ENCODE assay signal across 1 cellular context in genomic region chr2:88139203-88139702, GRCh38.
TF ChIP-seq lines count a peak whose summit lies in the region.

No MANE protein-coding gene starts in this region.

TF ChIP-seq in HepG2, 621 proteins besides CTCF, POLR2A, EP300 and RAD21 (continued from another document and continues in another):
- TF ChIP-seq, protein P1, sequence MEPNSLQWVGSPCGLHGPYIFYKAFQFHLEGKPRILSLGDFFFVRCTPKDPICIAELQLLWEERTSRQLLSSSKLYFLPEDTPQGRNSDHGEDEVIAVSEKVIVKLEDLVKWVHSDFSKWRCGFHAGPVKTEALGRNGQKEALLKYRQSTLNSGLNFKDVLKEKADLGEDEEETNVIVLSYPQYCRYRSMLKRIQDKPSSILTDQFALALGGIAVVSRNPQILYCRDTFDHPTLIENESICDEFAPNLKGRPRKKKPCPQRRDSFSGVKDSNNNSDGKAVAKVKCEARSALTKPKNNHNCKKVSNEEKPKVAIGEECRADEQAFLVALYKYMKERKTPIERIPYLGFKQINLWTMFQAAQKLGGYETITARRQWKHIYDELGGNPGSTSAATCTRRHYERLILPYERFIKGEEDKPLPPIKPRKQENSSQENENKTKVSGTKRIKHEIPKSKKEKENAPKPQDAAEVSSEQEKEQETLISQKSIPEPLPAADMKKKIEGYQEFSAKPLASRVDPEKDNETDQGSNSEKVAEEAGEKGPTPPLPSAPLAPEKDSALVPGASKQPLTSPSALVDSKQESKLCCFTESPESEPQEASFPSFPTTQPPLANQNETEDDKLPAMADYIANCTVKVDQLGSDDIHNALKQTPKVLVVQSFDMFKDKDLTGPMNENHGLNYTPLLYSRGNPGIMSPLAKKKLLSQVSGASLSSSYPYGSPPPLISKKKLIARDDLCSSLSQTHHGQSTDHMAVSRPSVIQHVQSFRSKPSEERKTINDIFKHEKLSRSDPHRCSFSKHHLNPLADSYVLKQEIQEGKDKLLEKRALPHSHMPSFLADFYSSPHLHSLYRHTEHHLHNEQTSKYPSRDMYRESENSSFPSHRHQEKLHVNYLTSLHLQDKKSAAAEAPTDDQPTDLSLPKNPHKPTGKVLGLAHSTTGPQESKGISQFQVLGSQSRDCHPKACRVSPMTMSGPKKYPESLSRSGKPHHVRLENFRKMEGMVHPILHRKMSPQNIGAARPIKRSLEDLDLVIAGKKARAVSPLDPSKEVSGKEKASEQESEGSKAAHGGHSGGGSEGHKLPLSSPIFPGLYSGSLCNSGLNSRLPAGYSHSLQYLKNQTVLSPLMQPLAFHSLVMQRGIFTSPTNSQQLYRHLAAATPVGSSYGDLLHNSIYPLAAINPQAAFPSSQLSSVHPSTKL (CRISPR knock-in tag; IDR thresholded peaks at IDR 0.05) = peak; percentile 97
- TF ChIP-seq, protein P2, sequence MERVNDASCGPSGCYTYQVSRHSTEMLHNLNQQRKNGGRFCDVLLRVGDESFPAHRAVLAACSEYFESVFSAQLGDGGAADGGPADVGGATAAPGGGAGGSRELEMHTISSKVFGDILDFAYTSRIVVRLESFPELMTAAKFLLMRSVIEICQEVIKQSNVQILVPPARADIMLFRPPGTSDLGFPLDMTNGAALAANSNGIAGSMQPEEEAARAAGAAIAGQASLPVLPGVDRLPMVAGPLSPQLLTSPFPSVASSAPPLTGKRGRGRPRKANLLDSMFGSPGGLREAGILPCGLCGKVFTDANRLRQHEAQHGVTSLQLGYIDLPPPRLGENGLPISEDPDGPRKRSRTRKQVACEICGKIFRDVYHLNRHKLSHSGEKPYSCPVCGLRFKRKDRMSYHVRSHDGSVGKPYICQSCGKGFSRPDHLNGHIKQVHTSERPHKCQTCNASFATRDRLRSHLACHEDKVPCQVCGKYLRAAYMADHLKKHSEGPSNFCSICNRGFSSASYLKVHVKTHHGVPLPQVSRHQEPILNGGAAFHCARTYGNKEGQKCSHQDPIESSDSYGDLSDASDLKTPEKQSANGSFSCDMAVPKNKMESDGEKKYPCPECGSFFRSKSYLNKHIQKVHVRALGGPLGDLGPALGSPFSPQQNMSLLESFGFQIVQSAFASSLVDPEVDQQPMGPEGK (CRISPR knock-in tag; IDR thresholded peaks at IDR 0.05) = peak; percentile 77
- no peak for TF ChIP-seq ZNF713 (CRISPR knock-in tag; IDR thresholded peaks at IDR 0.05)
- TF ChIP-seq, protein P3, sequence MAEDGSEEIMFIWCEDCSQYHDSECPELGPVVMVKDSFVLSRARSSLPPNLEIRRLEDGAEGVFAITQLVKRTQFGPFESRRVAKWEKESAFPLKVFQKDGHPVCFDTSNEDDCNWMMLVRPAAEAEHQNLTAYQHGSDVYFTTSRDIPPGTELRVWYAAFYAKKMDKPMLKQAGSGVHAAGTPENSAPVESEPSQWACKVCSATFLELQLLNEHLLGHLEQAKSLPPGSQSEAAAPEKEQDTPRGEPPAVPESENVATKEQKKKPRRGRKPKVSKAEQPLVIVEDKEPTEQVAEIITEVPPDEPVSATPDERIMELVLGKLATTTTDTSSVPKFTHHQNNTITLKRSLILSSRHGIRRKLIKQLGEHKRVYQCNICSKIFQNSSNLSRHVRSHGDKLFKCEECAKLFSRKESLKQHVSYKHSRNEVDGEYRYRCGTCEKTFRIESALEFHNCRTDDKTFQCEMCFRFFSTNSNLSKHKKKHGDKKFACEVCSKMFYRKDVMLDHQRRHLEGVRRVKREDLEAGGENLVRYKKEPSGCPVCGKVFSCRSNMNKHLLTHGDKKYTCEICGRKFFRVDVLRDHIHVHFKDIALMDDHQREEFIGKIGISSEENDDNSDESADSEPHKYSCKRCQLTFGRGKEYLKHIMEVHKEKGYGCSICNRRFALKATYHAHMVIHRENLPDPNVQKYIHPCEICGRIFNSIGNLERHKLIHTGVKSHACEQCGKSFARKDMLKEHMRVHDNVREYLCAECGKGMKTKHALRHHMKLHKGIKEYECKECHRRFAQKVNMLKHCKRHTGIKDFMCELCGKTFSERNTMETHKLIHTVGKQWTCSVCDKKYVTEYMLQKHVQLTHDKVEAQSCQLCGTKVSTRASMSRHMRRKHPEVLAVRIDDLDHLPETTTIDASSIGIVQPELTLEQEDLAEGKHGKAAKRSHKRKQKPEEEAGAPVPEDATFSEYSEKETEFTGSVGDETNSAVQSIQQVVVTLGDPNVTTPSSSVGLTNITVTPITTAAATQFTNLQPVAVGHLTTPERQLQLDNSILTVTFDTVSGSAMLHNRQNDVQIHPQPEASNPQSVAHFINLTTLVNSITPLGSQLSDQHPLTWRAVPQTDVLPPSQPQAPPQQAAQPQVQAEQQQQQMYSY (CRISPR knock-in tag; IDR thresholded peaks at IDR 0.05) = no peak
- TF ChIP-seq HOXA3 (CRISPR knock-in tag; IDR thresholded peaks at IDR 0.05) = peak; percentile 85
- no peak for TF ChIP-seq SP2 (CRISPR knock-in tag; IDR thresholded peaks at IDR 0.05)
- TF ChIP-seq NONO (IDR thresholded peaks at IDR 0.05) = no peak
- TF ChIP-seq NONO (CRISPR knock-in tag; conservative IDR thresholded peaks at IDR 0.05) = no peak; the same call in 1 of the 2 replicates
- TF ChIP-seq ZBTB7B (CRISPR knock-in tag; IDR thresholded peaks at IDR 0.05) = peak; percentile 85
- peak; percentile 87 for TF ChIP-seq NCOR1 (IDR thresholded peaks at IDR 0.05; ENCODE audit: borderline replicate concordance, low read length)
- peak in 1 of 2 experiments; percentile 84; a peak in 2 of 4 replicates for TF ChIP-seq ATF4 (CRISPR knock-in tag; IDR thresholded peaks at IDR 0.05)
- peak; percentile 83 for TF ChIP-seq ZNF574 (CRISPR knock-in tag; IDR thresholded peaks at IDR 0.05)
- peak; percentile 99 for TF ChIP-seq PPARG (CRISPR knock-in tag; conservative IDR thresholded peaks at IDR 0.05)
- TF ChIP-seq, protein P4, sequence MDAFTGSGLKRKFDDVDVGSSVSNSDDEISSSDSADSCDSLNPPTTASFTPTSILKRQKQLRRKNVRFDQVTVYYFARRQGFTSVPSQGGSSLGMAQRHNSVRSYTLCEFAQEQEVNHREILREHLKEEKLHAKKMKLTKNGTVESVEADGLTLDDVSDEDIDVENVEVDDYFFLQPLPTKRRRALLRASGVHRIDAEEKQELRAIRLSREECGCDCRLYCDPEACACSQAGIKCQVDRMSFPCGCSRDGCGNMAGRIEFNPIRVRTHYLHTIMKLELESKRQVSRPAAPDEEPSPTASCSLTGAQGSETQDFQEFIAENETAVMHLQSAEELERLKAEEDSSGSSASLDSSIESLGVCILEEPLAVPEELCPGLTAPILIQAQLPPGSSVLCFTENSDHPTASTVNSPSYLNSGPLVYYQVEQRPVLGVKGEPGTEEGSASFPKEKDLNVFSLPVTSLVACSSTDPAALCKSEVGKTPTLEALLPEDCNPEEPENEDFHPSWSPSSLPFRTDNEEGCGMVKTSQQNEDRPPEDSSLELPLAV (CRISPR knock-in tag; conservative IDR thresholded peaks at IDR 0.05; ENCODE audit: low read depth) = no peak
- peak; percentile 99 for TF ChIP-seq NFKBIZ (CRISPR knock-in tag; IDR thresholded peaks at IDR 0.05)
- peak; percentile 62; the same call in 1 of the 2 replicates for TF ChIP-seq ZMYM3 (CRISPR knock-in tag; IDR thresholded peaks at IDR 0.05)
- TF ChIP-seq NFIC (IDR thresholded peaks at IDR 0.05; ENCODE audit: low read length) = peak; percentile 86
- TF ChIP-seq ZNF367 (CRISPR knock-in tag; IDR thresholded peaks at IDR 0.05; ENCODE audit: borderline replicate concordance) = no peak
- no peak for TF ChIP-seq ZNF749 (CRISPR knock-in tag; IDR thresholded peaks at IDR 0.05; ENCODE audit: borderline replicate concordance)
- peak; percentile 76 for TF ChIP-seq ARID3A (IDR thresholded peaks at IDR 0.05; ENCODE audit: low read depth, low read length)
- TF ChIP-seq ZNF343 (CRISPR knock-in tag; IDR thresholded peaks at IDR 0.05) = no peak
- peak; percentile 76; the same call in 1 of the 2 replicates for TF ChIP-seq ZNF205 (CRISPR knock-in tag; IDR thresholded peaks at IDR 0.05)
- no peak for TF ChIP-seq BRCA1 (CRISPR knock-in tag; IDR thresholded peaks at IDR 0.05)
- TF ChIP-seq, protein P5, sequence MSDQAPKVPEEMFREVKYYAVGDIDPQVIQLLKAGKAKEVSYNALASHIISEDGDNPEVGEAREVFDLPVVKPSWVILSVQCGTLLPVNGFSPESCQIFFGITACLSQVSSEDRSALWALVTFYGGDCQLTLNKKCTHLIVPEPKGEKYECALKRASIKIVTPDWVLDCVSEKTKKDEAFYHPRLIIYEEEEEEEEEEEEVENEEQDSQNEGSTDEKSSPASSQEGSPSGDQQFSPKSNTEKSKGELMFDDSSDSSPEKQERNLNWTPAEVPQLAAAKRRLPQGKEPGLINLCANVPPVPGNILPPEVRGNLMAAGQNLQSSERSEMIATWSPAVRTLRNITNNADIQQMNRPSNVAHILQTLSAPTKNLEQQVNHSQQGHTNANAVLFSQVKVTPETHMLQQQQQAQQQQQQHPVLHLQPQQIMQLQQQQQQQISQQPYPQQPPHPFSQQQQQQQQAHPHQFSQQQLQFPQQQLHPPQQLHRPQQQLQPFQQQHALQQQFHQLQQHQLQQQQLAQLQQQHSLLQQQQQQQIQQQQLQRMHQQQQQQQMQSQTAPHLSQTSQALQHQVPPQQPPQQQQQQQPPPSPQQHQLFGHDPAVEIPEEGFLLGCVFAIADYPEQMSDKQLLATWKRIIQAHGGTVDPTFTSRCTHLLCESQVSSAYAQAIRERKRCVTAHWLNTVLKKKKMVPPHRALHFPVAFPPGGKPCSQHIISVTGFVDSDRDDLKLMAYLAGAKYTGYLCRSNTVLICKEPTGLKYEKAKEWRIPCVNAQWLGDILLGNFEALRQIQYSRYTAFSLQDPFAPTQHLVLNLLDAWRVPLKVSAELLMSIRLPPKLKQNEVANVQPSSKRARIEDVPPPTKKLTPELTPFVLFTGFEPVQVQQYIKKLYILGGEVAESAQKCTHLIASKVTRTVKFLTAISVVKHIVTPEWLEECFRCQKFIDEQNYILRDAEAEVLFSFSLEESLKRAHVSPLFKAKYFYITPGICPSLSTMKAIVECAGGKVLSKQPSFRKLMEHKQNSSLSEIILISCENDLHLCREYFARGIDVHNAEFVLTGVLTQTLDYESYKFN (CRISPR knock-in tag; conservative IDR thresholded peaks at IDR 0.05) = peak; percentile 98
- TF ChIP-seq ZBTB38 (CRISPR knock-in tag; IDR thresholded peaks at IDR 0.05) = peak; percentile 29; the same call in 1 of the 2 replicates
- TF ChIP-seq ZNF704 (CRISPR knock-in tag; IDR thresholded peaks at IDR 0.05; ENCODE audit: borderline replicate concordance) = no peak
- no peak for TF ChIP-seq ZNF256 (CRISPR knock-in tag; conservative IDR thresholded peaks at IDR 0.05)
- TF ChIP-seq DPF2 (CRISPR knock-in tag; IDR thresholded peaks at IDR 0.05; ENCODE audit: borderline replicate concordance, low read depth) = peak; percentile 52; the same call in 1 of the 2 replicates
- no peak for TF ChIP-seq BRF2 (CRISPR knock-in tag; IDR thresholded peaks at IDR 0.05)
- TF ChIP-seq ZBTB8A (CRISPR knock-in tag; IDR thresholded peaks at IDR 0.05; ENCODE audit: borderline replicate concordance, low read depth) = no peak
